Comparison of ENCODE assay signal across 26 cellular contexts in the genomic region with DNA sequence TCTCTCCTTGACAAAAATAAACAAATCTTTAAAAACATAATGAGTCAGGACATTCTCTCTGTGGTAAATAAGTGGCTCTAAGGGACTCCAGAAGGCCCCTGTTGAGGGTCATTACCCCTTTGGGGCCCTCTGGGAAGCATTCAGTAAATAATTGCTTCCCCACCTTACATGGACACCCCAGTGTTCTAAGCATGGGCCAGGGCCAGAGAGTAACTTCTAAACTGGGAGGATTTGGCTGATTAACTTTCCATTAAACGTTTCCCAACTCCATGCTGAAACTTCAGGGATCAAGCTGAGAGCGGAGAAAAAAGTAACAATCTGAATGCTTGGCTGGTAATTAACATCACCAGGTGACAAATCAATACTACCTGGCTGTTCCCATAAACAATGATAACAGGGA.
"Had no signal": no experiment of that assay in that cellular context is flagged by ENCODE, and none has a peak within 500 bp of the region (broad histone marks: within the 10 kb centered on the region; RNA-seq: fewer than 3 reads in every experiment).

No MANE protein-coding gene starts in this region.

- H3K36me3 Mint-ChIP-seq: memory B cell; mesothelial cell of epicardium; naive thymus-derived CD4-positive, alpha-beta T cell had no signal

- H3K9ac ChIP-seq: parathyroid adenoma had no signal

- H3K27ac Mint-ChIP-seq: effector memory CD8-positive, alpha-beta T cell; memory B cell; mesothelial cell of epicardium; naive thymus-derived CD4-positive, alpha-beta T cell; stimulated activated naive CD8-positive, alpha-beta T cell treated with anti-CD3 and anti-CD28 coated beads, Interleukin-15, amount 100 ng/mL, for 72 hours had no signal

- H3K27me3 ChIP-seq: gastrocnemius medialis, neutrophil, right atrium auricular region, suprapubic skin, transverse colon had no signal

- H3K4me1 ChIP-seq: gastrocnemius medialis, parathyroid adenoma, prostate gland, right atrium auricular region, suprapubic skin, transverse colon had no signal

- H3K27ac ChIP-seq: coronary artery, gastrocnemius medialis, neutrophil, parathyroid adenoma, prostate gland, right atrium auricular region, suprapubic skin, transverse colon had no signal

- H3K9me3 Mint-ChIP-seq: stimulated activated naive CD8-positive, alpha-beta T cell treated with anti-CD3 and anti-CD28 coated beads, Interleukin-15, amount 100 ng/mL, for 72 hours had no signal

- H3K79me2 ChIP-seq: parathyroid adenoma had no signal

- H3K36me3 ChIP-seq: gastrocnemius medialis, neutrophil, prostate gland, right atrium auricular region, suprapubic skin, transverse colon had no signal

- ATAC-seq: effector memory CD8-positive, alpha-beta T cell; gastrocnemius medialis; left lobe of liver; mucosa of descending colon; naive thymus-derived CD4-positive, alpha-beta T cell; sciatic nerve; stimulated activated naive CD8-positive, alpha-beta T cell treated with anti-CD3 and anti-CD28 coated beads, Interleukin-15, amount 100 ng/mL, for 72 hours had no signal

- H3K4me1 Mint-ChIP-seq: memory B cell; mesothelial cell of epicardium; naive thymus-derived CD4-positive, alpha-beta T cell; stimulated activated naive CD8-positive, alpha-beta T cell treated with anti-CD3 and anti-CD28 coated beads, Interleukin-15, amount 100 ng/mL, for 72 hours had no signal

- H3K4me2 ChIP-seq: smooth muscle cell had no signal

- DNase-seq: dermis blood vessel endothelial cell; effector memory CD8-positive, alpha-beta T cell; foreskin fibroblast; gastrocnemius medialis; head of caudate nucleus; mucosa of descending colon; naive thymus-derived CD4-positive, alpha-beta T cell; stimulated activated CD4-positive, alpha-beta T cell treated with anti-CD3 and anti-CD28 coated beads, Interleukin-12 subunit alpha, Interleukin-12 subunit beta, amount 100 ng/mL, for 4 hours; stimulated activated CD4-positive, alpha-beta T cell treated with anti-CD3 and anti-CD28 coated beads, Interleukin-1b, Interleukin-23, amount 100 ng/mL, for 48 hours; stimulated activated CD4-positive, alpha-beta T cell treated with anti-CD3 and anti-CD28 coated beads, Interleukin-4, amount 100 ng/mL, for 1 hour; stimulated activated CD8-positive, alpha-beta memory T cell treated with anti-CD3 and anti-CD28 coated beads, Interleukin-4, amount 100 ng/mL, for 48 hours; stimulated activated naive CD4-positive, alpha-beta T cell; stimulated activated naive CD8-positive, alpha-beta T cell treated with anti-CD3 and anti-CD28 coated beads, Interleukin-15, amount 100 ng/mL, for 72 hours; transverse colon had no signal

- H3K4me3 ChIP-seq: coronary artery, gastrocnemius medialis, lung, mucosa of descending colon, prostate gland, right atrium auricular region, smooth muscle cell, suprapubic skin, transverse colon had no signal

- H3K4me3 Mint-ChIP-seq: effector memory CD8-positive, alpha-beta T cell; memory B cell; mesothelial cell of epicardium; naive thymus-derived CD4-positive, alpha-beta T cell; stimulated activated naive CD8-positive, alpha-beta T cell treated with anti-CD3 and anti-CD28 coated beads, Interleukin-15, amount 100 ng/mL, for 72 hours had no signal

- H3K27me3 Mint-ChIP-seq: effector memory CD8-positive, alpha-beta T cell; memory B cell; naive thymus-derived CD4-positive, alpha-beta T cell; stimulated activated naive CD8-positive, alpha-beta T cell treated with anti-CD3 and anti-CD28 coated beads, Interleukin-15, amount 100 ng/mL, for 72 hours had no signal

- H2AFZ ChIP-seq: parathyroid adenoma had no signal
